ENCODE assay signal across 26 cellular contexts in genomic region chr20:56518126-56518525, GRCh38. TPM values are rescaled to one million over a fixed set of nuclear protein-coding genes. Genes with fewer than 3 reads are reported as not detected.
"Had no signal": no experiment of that assay in that cellular context is flagged by ENCODE, and none has a peak within 500 bp of the region (broad histone marks: within the 10 kb centered on the region; RNA-seq: fewer than 3 reads in every experiment).

No MANE protein-coding gene starts in this region.

- DNase-seq: colonic mucosa; effector CD8-positive, alpha-beta T cell; endodermal cell; esophagus squamous epithelium; foreskin melanocyte; glutamatergic neuron; heart right ventricle; hippocampal formation; left cardiac atrium; left lung; mesenchymal stem cell; naive thymus-derived CD4-positive, alpha-beta T cell; sigmoid colon; stimulated activated naive B cell treated with anti-CD40 and anti-IgM and Interleukin-4, amounts not matched to agents 10 μg/mL and 1 μg/mL and 100 μg/mL, for 72 hours; thyroid gland had no signal

- ATAC-seq: heart right ventricle; left cardiac atrium; left lung; naive thymus-derived CD4-positive, alpha-beta T cell; stimulated activated naive B cell treated with anti-CD40 and anti-IgM and Interleukin-4, amounts not matched to agents 10 μg/mL and 1 μg/mL and 100 μg/mL, for 72 hours had no signal

- H3K27ac ChIP-seq: colonic mucosa, esophagus squamous epithelium, heart right ventricle, left lung, prostate gland, right atrium auricular region, thyroid gland had no signal

- H3K9me3 ChIP-seq: colonic mucosa, prostate gland, thyroid gland had no signal

- H3K4me1 ChIP-seq: colonic mucosa, esophagus squamous epithelium, left lung, prostate gland, thyroid gland had no signal

- H3K4me3 ChIP-seq: colonic mucosa, esophagus squamous epithelium, heart right ventricle, left lung, prostate gland, right atrium auricular region, sigmoid colon, thyroid gland had no signal

- H3K27me3 ChIP-seq: colonic mucosa, esophagus squamous epithelium, heart right ventricle, left lung, right atrium auricular region, sigmoid colon, thyroid gland had no signal

- FAIRE-seq: islet of Langerhans, urothelium cell line had no signal

RNA-seq across cellular contexts. Expression of gene FAM209A, which starts 6.4 kb away (rescaled TPM):
- total RNA-seq: endodermal cell, esophagus squamous epithelium, heart right ventricle, kidney epithelial cell, left cardiac atrium, lung microvascular endothelial cell, right atrium auricular region, skeletal muscle tissue, temporal lobe had no signal

RNA-seq across cellular contexts. Expression of gene FAM209B, which starts 14.9 kb away (rescaled TPM):
- total RNA-seq: chondrocyte, esophagus squamous epithelium, kidney epithelial cell, left cardiac atrium, lung microvascular endothelial cell, mesothelial cell of epicardium, osteocyte, right atrium auricular region, sigmoid colon, skeletal muscle tissue, temporal lobe had no signal
